26 cellular contexts compared by ENCODE assay signal in genomic region chr3:176505878-176506621, GRCh38.
DNase-seq lines count a peak whose midpoint lies in the region; ATAC-seq and TF ChIP-seq lines count a peak whose summit lies in the region.
"Had no signal": no experiment of that assay in that cellular context is flagged by ENCODE, and none has a peak within 500 bp of the region (broad histone marks: within the 10 kb centered on the region; RNA-seq: fewer than 3 reads in every experiment).

No MANE protein-coding gene starts in this region.

- no peaks in the 10 kb centered on the region for H3K9me3 ChIP-seq in OCI-LY7 (ENCODE audit: low read length)
- H3K9me3 ChIP-seq in effector memory CD4-positive, alpha-beta T cell (ENCODE audit: control insufficient read depth, low read length) = no peaks in the 10 kb centered on the region
- H3K9me3 ChIP-seq: suprapubic skin had no signal

- CTCF ChIA-PET in OCI-LY7 (lab: Charles Lee; ENCODE audit: unreplicated experiment) = no interaction called here

- H3K27ac Mint-ChIP-seq in activated naive CD8-positive, alpha-beta T cell treated with anti-CD3 and anti-CD28 coated beads for 36 hours = no peak overlapping the region
- H3K27ac Mint-ChIP-seq: activated CD8-positive, alpha-beta memory T cell treated with anti-CD3 and anti-CD28 coated beads, Interleukin-2, amount 10 ng/mL, durations not matched to agents 7 days and 5 days; activated naive CD4-positive, alpha-beta T cell treated with anti-CD3 and anti-CD28 coated beads, Interleukin-2, amount 50 U/mL, for 24 hours; activated T-helper 1 cell treated with anti-CD3 and anti-CD28 coated beads, Interleukin-12 subunit alpha, Interleukin-12 subunit beta, Interleukin-2, Interleukin-4 antibody, amounts not matched to agents 30 ng/mL and 10 ng/mL and 1 ng/mL, durations not matched to agents 14 hours and 24 hours and 36 hours; naive thymus-derived CD8-positive, alpha-beta T cell had no signal

- no peak overlapping the region for H3K4me2 ChIP-seq in OCI-LY7 (ENCODE audit: low read length)
- H3K4me2 ChIP-seq: BLaER1 had no signal

- H3K27me3 ChIP-seq in GM06990 (replicated peaks; ENCODE audit: control insufficient read depth, insufficient read depth, low read length) = no peaks in the 10 kb centered on the region
- H3K27me3 ChIP-seq in effector memory CD4-positive, alpha-beta T cell (replicated peaks; ENCODE audit: control insufficient read depth, insufficient read depth, low read length, poor library complexity, severe bottlenecking) = no peaks in the 10 kb centered on the region
- H3K27me3 ChIP-seq: BLaER1, suprapubic skin had no signal

- TF ChIP-seq CTCF in GM06990 (IDR thresholded peaks at IDR 0.05; ENCODE audit: insufficient read depth, low read length, poor library complexity, severe bottlenecking) (no peak), OCI-LY7 (conservative IDR thresholded peaks at IDR 0.05; ENCODE audit: low read length) (no peak)

- no peaks in the 10 kb centered on the region for H4K20me1 ChIP-seq in OCI-LY7 (ENCODE audit: insufficient read depth, low read length)
- H4K20me1 ChIP-seq: BLaER1 had no signal

- H3K4me1 ChIP-seq in OCI-LY7 (ENCODE audit: insufficient read depth, low read length, poor library complexity, severe bottlenecking) = no peaks in the 10 kb centered on the region
- H3K4me1 ChIP-seq in effector memory CD4-positive, alpha-beta T cell (ENCODE audit: control insufficient read depth, insufficient read depth, low read length, poor library complexity, severe bottlenecking) = no peaks in the 10 kb centered on the region
- H3K4me1 ChIP-seq: BLaER1, parathyroid adenoma, suprapubic skin had no signal

- H3K36me3 Mint-ChIP-seq in activated naive CD8-positive, alpha-beta T cell treated with anti-CD3 and anti-CD28 coated beads for 36 hours = no peaks in the 10 kb centered on the region
- H3K36me3 Mint-ChIP-seq: activated CD8-positive, alpha-beta memory T cell treated with anti-CD3 and anti-CD28 coated beads, Interleukin-2, amount 10 ng/mL, durations not matched to agents 7 days and 5 days; activated naive CD4-positive, alpha-beta T cell treated with anti-CD3 and anti-CD28 coated beads, Interleukin-2, amount 50 U/mL, for 24 hours had no signal

- BruUV-seq in OCI-LY7 (replicated peaks; lab: Mats Ljungman, UMichigan) = no TSS peak

- H3K4me3 Mint-ChIP-seq in activated naive CD8-positive, alpha-beta T cell treated with anti-CD3 and anti-CD28 coated beads for 36 hours = no peak overlapping the region
- H3K4me3 Mint-ChIP-seq: activated CD8-positive, alpha-beta memory T cell treated with anti-CD3 and anti-CD28 coated beads, Interleukin-2, amount 10 ng/mL, durations not matched to agents 7 days and 5 days; activated naive CD4-positive, alpha-beta T cell treated with anti-CD3 and anti-CD28 coated beads, Interleukin-2, amount 50 U/mL, for 24 hours; activated T-helper 1 cell treated with anti-CD3 and anti-CD28 coated beads, Interleukin-12 subunit alpha, Interleukin-12 subunit beta, Interleukin-2, Interleukin-4 antibody, amounts not matched to agents 30 ng/mL and 10 ng/mL and 1 ng/mL, durations not matched to agents 14 hours and 24 hours and 36 hours; naive thymus-derived CD8-positive, alpha-beta T cell had no signal

- H3K4me3 ChIP-seq in GM06990 (replicated peaks; ENCODE audit: low read depth, low read length) (no peak overlapping the region), OCI-LY7 (ENCODE audit: low read depth, low read length, poor library complexity, severe bottlenecking) (no peak overlapping the region)
- H3K4me3 ChIP-seq in effector memory CD4-positive, alpha-beta T cell (ENCODE audit: insufficient read depth, low read depth, low read length, poor library complexity, severe bottlenecking) = no peak overlapping the region
- H3K4me3 ChIP-seq: BLaER1, suprapubic skin had no signal

- ATAC-seq in HG02870 (IDR thresholded peaks at IDR 0.05; ENCODE audit: unreplicated experiment) (peak; percentile 52), GM19452 (IDR thresholded peaks at IDR 0.05; ENCODE audit: unreplicated experiment) (no peak)
- ATAC-seq: activated CD8-positive, alpha-beta memory T cell treated with anti-CD3 and anti-CD28 coated beads, Interleukin-2, amount 10 ng/mL, durations not matched to agents 7 days and 5 days; esophagus mucosa; HCT116; left lobe of liver; naive thymus-derived CD8-positive, alpha-beta T cell; sciatic nerve had no signal

- H3K9me3 Mint-ChIP-seq in activated naive CD8-positive, alpha-beta T cell treated with anti-CD3 and anti-CD28 coated beads for 36 hours = peaks cover 3% of the 10 kb centered on the region
- H3K9me3 Mint-ChIP-seq: activated T-helper 1 cell treated with anti-CD3 and anti-CD28 coated beads, Interleukin-12 subunit alpha, Interleukin-12 subunit beta, Interleukin-2, Interleukin-4 antibody, amounts not matched to agents 30 ng/mL and 10 ng/mL and 1 ng/mL, durations not matched to agents 14 hours and 24 hours and 36 hours had no signal

- peak; percentile 9 for DNase-seq in GM06990 (ENCODE audit: extremely low read depth, insufficient read length)
- peak; percentile 4 for DNase-seq in OCI-LY7 (ENCODE audit: low spot score)
- peak; percentile 82 for DNase-seq in iPS DF 4.7 (ENCODE audit: extremely low read depth, low spot score)
- no peak for DNase-seq in activated naive CD8-positive, alpha-beta T cell treated with anti-CD3 and anti-CD28 coated beads for 36 hours
- no peak for DNase-seq in DMS 273 treated with DMSO at 0.1 percent for 48 hours (lab: John Stamatoyannopoulos, UW)
- no peak for DNase-seq in effector memory CD4-positive, alpha-beta T cell
- DNase-seq: activated CD4-positive, alpha-beta T cell treated with anti-CD3 and anti-CD28 coated beads for 4 hours; activated CD8-positive, alpha-beta memory T cell treated with anti-CD3 and anti-CD28 coated beads, Interleukin-2, amount 10 ng/mL, durations not matched to agents 7 days and 5 days; effector CD4-positive, alpha-beta T cell; hypothalamus; IMR-90; MM.1S; naive thymus-derived CD8-positive, alpha-beta T cell; NCI-H1694 had no signal

- H2AFZ ChIP-seq in OCI-LY7 (ENCODE audit: low read length) = no peak overlapping the region
- H2AFZ ChIP-seq: parathyroid adenoma had no signal

- no peaks in the 10 kb centered on the region for H3K27me3 Mint-ChIP-seq in activated naive CD8-positive, alpha-beta T cell treated with anti-CD3 and anti-CD28 coated beads for 36 hours
- H3K27me3 Mint-ChIP-seq: activated CD8-positive, alpha-beta memory T cell treated with anti-CD3 and anti-CD28 coated beads, Interleukin-2, amount 10 ng/mL, durations not matched to agents 7 days and 5 days; naive thymus-derived CD8-positive, alpha-beta T cell had no signal

- no peak overlapping the region for H3K27ac ChIP-seq in OCI-LY7 (ENCODE audit: low read depth, low read length, poor library complexity, severe bottlenecking)
- no peak overlapping the region for H3K27ac ChIP-seq in effector memory CD4-positive, alpha-beta T cell (ENCODE audit: insufficient read depth, low read length, poor library complexity, severe bottlenecking)
- H3K27ac ChIP-seq: BLaER1, parathyroid adenoma, RWPE1, suprapubic skin had no signal

- intact Hi-C loops in OCI-LY7 (cut with micrococcal nuclease; ENCODE audit: unreplicated experiment) = no loop called here

- H3K79me2 ChIP-seq in OCI-LY7 (ENCODE audit: insufficient read depth, low read depth, low read length) = no peaks in the 10 kb centered on the region
- H3K79me2 ChIP-seq: parathyroid adenoma had no signal

- H3K9me2 ChIP-seq in OCI-LY7 (ENCODE audit: insufficient read depth, low read length) = no peaks in the 10 kb centered on the region

- POLR2A ChIA-PET in OCI-LY7 (lab: Charles Lee) = no interaction called here

- H3K36me3 ChIP-seq in GM06990 (ENCODE audit: control insufficient read depth, insufficient read depth, low read length) (no peaks in the 10 kb centered on the region), OCI-LY7 (ENCODE audit: insufficient read depth, low read length) (no peaks in the 10 kb centered on the region)
- H3K36me3 ChIP-seq in effector memory CD4-positive, alpha-beta T cell (ENCODE audit: control insufficient read depth, insufficient read depth, low read length) = no peaks in the 10 kb centered on the region
- H3K36me3 ChIP-seq: BLaER1, suprapubic skin had no signal

- no peaks in the 10 kb centered on the region for H3K4me1 Mint-ChIP-seq in activated naive CD8-positive, alpha-beta T cell treated with anti-CD3 and anti-CD28 coated beads for 36 hours
- H3K4me1 Mint-ChIP-seq: activated CD8-positive, alpha-beta memory T cell treated with anti-CD3 and anti-CD28 coated beads, Interleukin-2, amount 10 ng/mL, durations not matched to agents 7 days and 5 days; activated naive CD4-positive, alpha-beta T cell treated with anti-CD3 and anti-CD28 coated beads, Interleukin-2, amount 50 U/mL, for 24 hours; naive thymus-derived CD8-positive, alpha-beta T cell had no signal

Comparison
In these comparisons a context has a peak if more than half of its experiments do, and no peak if none do; other contexts are left out.
1. DNase-seq: peak in GM06990 (single experiment), OCI-LY7 (single experiment) and iPS DF 4.7 (single experiment); none in activated naive CD8-positive, alpha-beta T cell treated with anti-CD3 and anti-CD28 coated beads for 36 hours (single experiment), DMS 273 treated with DMSO at 0.1 percent for 48 hours (single experiment) and effector memory CD4-positive, alpha-beta T cell (0 of 3).